Comparison of ENCODE assay signal across 11 cellular contexts in the genomic region with DNA sequence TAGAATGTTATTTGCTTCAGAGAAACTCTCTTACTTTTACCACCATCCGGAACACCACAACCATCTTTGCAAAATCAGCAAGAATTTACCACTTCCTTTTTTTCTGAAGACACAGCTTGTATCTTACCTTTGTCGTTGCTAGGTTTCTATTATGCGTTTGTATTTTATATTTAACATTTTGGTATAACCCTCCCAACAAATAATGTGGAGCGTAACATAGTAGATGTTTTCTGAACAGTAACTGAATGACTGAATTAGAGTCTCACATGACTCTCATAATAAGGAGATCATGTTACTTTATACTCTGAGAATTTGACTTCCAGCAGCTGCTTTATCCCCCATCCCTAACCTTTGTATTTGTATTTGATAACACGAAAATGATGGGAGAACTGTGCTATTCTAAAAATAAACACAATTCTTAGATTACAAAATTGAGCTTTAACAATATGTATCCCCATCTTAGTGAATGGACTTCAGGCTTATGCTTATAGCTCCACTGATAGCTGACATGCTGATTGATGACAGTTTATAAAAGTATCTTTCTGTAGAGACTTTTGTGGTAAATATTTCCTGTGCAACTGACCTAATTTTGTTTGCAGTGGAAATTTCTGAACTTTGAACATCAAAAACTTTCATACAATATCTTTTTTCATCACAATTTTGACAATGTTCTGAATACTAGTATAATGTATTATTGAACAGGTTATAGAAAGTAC. TPM values are rescaled to one million over a fixed set of nuclear protein-coding genes. Genes with fewer than 3 reads are reported as not detected.
DNase-seq lines count a peak whose midpoint lies in the region; ATAC-seq and TF ChIP-seq lines count a peak whose summit lies in the region.
"Had no signal": no experiment of that assay in that cellular context is flagged by ENCODE, and none has a peak within 500 bp of the region (broad histone marks: within the 10 kb centered on the region; RNA-seq: fewer than 3 reads in every experiment).

No MANE protein-coding gene starts in this region.

- H3K9me3 Mint-ChIP-seq in activated CD4-positive, alpha-beta T cell treated with anti-CD3 and anti-CD28 coated beads for 36 hours (ENCODE audit: low read depth), result peaks cover 3% of the 10 kb centered on the region
- H3K9me3 Mint-ChIP-seq in activated CD4-positive, alpha-beta memory T cell treated with anti-CD3 and anti-CD28 coated beads, Interleukin-2, amount 10 ng/mL, durations not matched to agents 7 days and 5 days, result peaks cover 19% of the 10 kb centered on the region

- in situ Hi-C loops in KBM-7 (cut with MboI; ENCODE audit: low pct_unique_long_range_greater_than_20kb, low sequenced_read_pairs), result no loop called here

- no peak overlapping the region for H4K8ac ChIP-seq in trophoblast cell (ENCODE audit: low read depth, low read length)

- no peak overlapping the region for H4K12ac ChIP-seq in trophoblast cell (ENCODE audit: low read depth, low read length)

- POLR2A ChIA-PET in activated CD4-positive, alpha-beta T cell treated with anti-CD3 and anti-CD28 coated beads for 36 hours (lab: Charles Lee), result interaction anchor here (0.5 kb wide), 1 partner anchor 89 kb away, joined by 3 read pairs; no protein-coding TSS in a partner anchor
- POLR2A ChIA-PET in activated CD4-positive, alpha-beta memory T cell treated with anti-CD3 and anti-CD28 coated beads, Interleukin-2, amount 10 ng/mL, durations not matched to agents 7 days and 5 days (lab: Charles Lee), result interaction anchor here (0.6 to 1.9 kb wide), 26 partner anchors 9 to 251 kb away, joined by 3 to 40 read pairs (median 4); partner anchors contain the start of genes CD69 and CLEC2D

- no peak overlapping the region for H3K23ac ChIP-seq in trophoblast cell (ENCODE audit: low read length)

- H3K36me3 ChIP-seq in spleen, result no peaks in the 10 kb centered on the region
- peaks cover 1% of the 10 kb centered on the region in 2 experiments for H3K36me3 ChIP-seq in trophoblast cell (ENCODE audit: control insufficient read depth in 1 of 2, insufficient read depth in 2 of 2, low read length in 2 of 2)
- H3K36me3 ChIP-seq: neural progenitor cell had no signal

- peak overlapping the region; percentile 13 for H3K4me3 Mint-ChIP-seq in activated CD4-positive, alpha-beta T cell treated with anti-CD3 and anti-CD28 coated beads for 36 hours
- H3K4me3 Mint-ChIP-seq in activated CD4-positive, alpha-beta memory T cell treated with anti-CD3 and anti-CD28 coated beads, Interleukin-2, amount 10 ng/mL, durations not matched to agents 7 days and 5 days, result peak overlapping the region; percentile 65
- H3K4me3 Mint-ChIP-seq: neural progenitor cell had no signal

- no peak for DNase-seq in activated CD4-positive, alpha-beta T cell treated with anti-CD3 and anti-CD28 coated beads for 36 hours
- DNase-seq in activated CD4-positive, alpha-beta T cell treated with anti-CD3 and anti-CD28 coated beads for 48 hours, result no peak
- DNase-seq in KBM-7 (peak; percentile 71), spleen (no peak), NCI-H226 (no peak), hippocampal formation (lab: John Stamatoyannopoulos, UW) (no peak), trophoblast cell (no peak)
- DNase-seq in activated CD4-positive, alpha-beta memory T cell treated with anti-CD3 and anti-CD28 coated beads, Interleukin-2, amount 10 ng/mL, durations not matched to agents 7 days and 5 days, result peak; percentile 23
- DNase-seq: GOT3; stimulated activated CD4-positive, alpha-beta T cell treated with anti-CD3 and anti-CD28 coated beads, Interleukin-2, amount 100 ng/mL, for 48 hours had no signal

- H3K79me1 ChIP-seq in trophoblast cell (ENCODE audit: low read length), result no peaks in the 10 kb centered on the region

- H3K14ac ChIP-seq in trophoblast cell (ENCODE audit: low read length), result no peak overlapping the region

- H4K91ac ChIP-seq in trophoblast cell (ENCODE audit: low read depth, low read length), result no peak overlapping the region

- H2BK120ac ChIP-seq in trophoblast cell (ENCODE audit: insufficient read depth, low read length, poor library complexity), result no peak overlapping the region

- H2AK5ac ChIP-seq in trophoblast cell (ENCODE audit: low read length), result no peak overlapping the region

- no peak overlapping the region for H3K4ac ChIP-seq in trophoblast cell (ENCODE audit: low read depth, low read length)

- H3K18ac ChIP-seq in trophoblast cell (ENCODE audit: low read length), result no peak overlapping the region

- H3K79me2 ChIP-seq in trophoblast cell (ENCODE audit: control insufficient read depth, insufficient read depth, low read length, poor library complexity), result no peaks in the 10 kb centered on the region

- WGBS in spleen, 5 donors, result 11 to 27% (median 20%) methylated on average over 5 of the region's 5 CpGs
- WGBS in trophoblast cell (ENCODE audit: extremely low coverage, insufficient coverage, insufficient read length), result no CpG with 5 or more reads among the region's 5 CpGs

- H3K27ac Mint-ChIP-seq in activated CD4-positive, alpha-beta T cell treated with anti-CD3 and anti-CD28 coated beads for 36 hours, result peak overlapping the region; percentile 70
- peak overlapping the region; percentile 94 for H3K27ac Mint-ChIP-seq in activated CD4-positive, alpha-beta memory T cell treated with anti-CD3 and anti-CD28 coated beads, Interleukin-2, amount 10 ng/mL, durations not matched to agents 7 days and 5 days
- H3K27ac Mint-ChIP-seq: neural progenitor cell had no signal

- H3K4me1 Mint-ChIP-seq in activated CD4-positive, alpha-beta T cell treated with anti-CD3 and anti-CD28 coated beads for 36 hours, result peaks cover 65% of the 10 kb centered on the region
- H3K4me1 Mint-ChIP-seq in activated CD4-positive, alpha-beta memory T cell treated with anti-CD3 and anti-CD28 coated beads, Interleukin-2, amount 10 ng/mL, durations not matched to agents 7 days and 5 days, result peaks cover 66% of the 10 kb centered on the region
- H3K4me1 Mint-ChIP-seq: neural progenitor cell had no signal

- H2BK12ac ChIP-seq in trophoblast cell (ENCODE audit: low read length), result no peak overlapping the region

- no peak overlapping the region for H3K4me2 ChIP-seq in trophoblast cell (ENCODE audit: low read length)
- H3K4me2 ChIP-seq: neural progenitor cell had no signal

- H3K4me3 ChIP-seq in spleen, result peak overlapping the region in 2 of 8 donors; percentile 7 to 41
- H3K4me3 ChIP-seq in trophoblast cell (ENCODE audit: low read depth, low read length), result no peak overlapping the region
- H3K4me3 ChIP-seq: neural progenitor cell had no signal

- no peak overlapping the region for H2AFZ ChIP-seq in trophoblast cell (ENCODE audit: insufficient read depth, low read length, poor library complexity)
- H2AFZ ChIP-seq: neural progenitor cell had no signal

- H3K36me3 Mint-ChIP-seq in activated CD4-positive, alpha-beta T cell treated with anti-CD3 and anti-CD28 coated beads for 36 hours (ENCODE audit: low read depth), result peaks cover 3% of the 10 kb centered on the region
- peaks cover 72% of the 10 kb centered on the region for H3K36me3 Mint-ChIP-seq in activated CD4-positive, alpha-beta memory T cell treated with anti-CD3 and anti-CD28 coated beads, Interleukin-2, amount 10 ng/mL, durations not matched to agents 7 days and 5 days (ENCODE audit: low read depth)
- H3K36me3 Mint-ChIP-seq: neural progenitor cell had no signal

- H3K9ac ChIP-seq in trophoblast cell (ENCODE audit: low read length), result no peak overlapping the region
- H3K9ac ChIP-seq: neural progenitor cell had no signal

- H3K27ac ChIP-seq in spleen, result peak overlapping the region in 7 of 8 donors; percentile 44 to 83 (median 67)
- H3K27ac ChIP-seq in trophoblast cell (ENCODE audit: low read depth, low read length), result no peak overlapping the region
- H3K27ac ChIP-seq: neural progenitor cell had no signal

- no peaks in the 10 kb centered on the region for H3K27me3 Mint-ChIP-seq in activated CD4-positive, alpha-beta T cell treated with anti-CD3 and anti-CD28 coated beads for 36 hours
- no peaks in the 10 kb centered on the region for H3K27me3 Mint-ChIP-seq in activated CD4-positive, alpha-beta memory T cell treated with anti-CD3 and anti-CD28 coated beads, Interleukin-2, amount 10 ng/mL, durations not matched to agents 7 days and 5 days

- peaks cover 0 to 5% (median 0%) of the 10 kb centered on the region in 8 donors for H3K9me3 ChIP-seq in spleen
- H3K9me3 ChIP-seq in trophoblast cell (ENCODE audit: insufficient read depth, low read depth, low read length), result peaks cover 4% of the 10 kb centered on the region

- H2BK5ac ChIP-seq in trophoblast cell (ENCODE audit: low read depth, low read length, poor library complexity), result no peak overlapping the region

- ATAC-seq in activated CD4-positive, alpha-beta T cell treated with anti-CD3 and anti-CD28 coated beads for 36 hours, result peak; percentile 44

- no peak for TF ChIP-seq POLR2A in spleen (IDR thresholded peaks at IDR 0.05)

- TF ChIP-seq CTCF in spleen (IDR thresholded peaks at IDR 0.05 in 8 of 11, conservative IDR thresholded peaks at IDR 0.05 in 3 of 11), result no peak

- H3K4me1 ChIP-seq in spleen, result peaks cover 7 to 40% (median 24%) of the 10 kb centered on the region in 6 donors
- no peaks in the 10 kb centered on the region for H3K4me1 ChIP-seq in trophoblast cell (ENCODE audit: control insufficient read depth in 1 of 2, insufficient read depth in 2 of 2, low read length in 2 of 2)
- H3K4me1 ChIP-seq: neural progenitor cell had no signal

- H3K27me3 ChIP-seq in spleen (replicated peaks in 1 of 7) (no peaks in the 10 kb centered on the region), trophoblast cell (ENCODE audit: insufficient read depth, low read length) (no peaks in the 10 kb centered on the region)
- H3K27me3 ChIP-seq: neural progenitor cell had no signal

- CTCF ChIA-PET in activated CD4-positive, alpha-beta T cell treated with anti-CD3 and anti-CD28 coated beads for 36 hours (lab: Charles Lee), result interaction anchor here (1.3 to 2.3 kb wide), 2 partner anchors 13 to 19 kb away, joined by 5 read pairs; no protein-coding TSS in a partner anchor
- CTCF ChIA-PET in activated CD4-positive, alpha-beta memory T cell treated with anti-CD3 and anti-CD28 coated beads, Interleukin-2, amount 10 ng/mL, durations not matched to agents 7 days and 5 days (lab: Charles Lee), result interaction anchor here (0.7 to 1.8 kb wide), 9 partner anchors 9 to 284 kb away, joined by 3 to 6 read pairs (median 4); no protein-coding TSS in a partner anchor

- intact Hi-C loops in activated CD4-positive, alpha-beta T cell treated with anti-CD3 and anti-CD28 coated beads for 36 hours (cut with DNase I, micrococcal nuclease), result no loop called here
- intact Hi-C loops in spleen (cut with DNase I; ENCODE audit: low total_unique reads), result no loop called here

RNA-seq across cellular contexts. Expression of gene KLRB1, which starts 7.9 kb away (rescaled TPM):
- under 1 TPM; 0.40 to 0.87 TPM for total RNA-seq in activated CD4-positive, alpha-beta T cell treated with anti-CD3 and anti-CD28 coated beads for 36 hours
- 10 to 100 TPM; 17.4 to 19.4 TPM for total RNA-seq in activated CD4-positive, alpha-beta memory T cell treated with anti-CD3 and anti-CD28 coated beads, Interleukin-2, amount 10 ng/mL, durations not matched to agents 7 days and 5 days
- total RNA-seq in spleen, result 10 to 100 TPM in 6 of 7 donors, 1 to 10 TPM in 1; 5.8 to 28.2 (median 18.0) TPM
- 1 to 10 TPM; 4.9 to 9.0 (median 7.5) TPM for polyA plus RNA-seq in spleen
- polyA plus RNA-seq in trophoblast cell (2013), result not detected in 2 replicates

RNA-seq across cellular contexts. Expression of gene CLEC2D, which starts 53.9 kb away (rescaled TPM):
- 100 to 1,000 TPM; 190 to 212 TPM for total RNA-seq in activated CD4-positive, alpha-beta T cell treated with anti-CD3 and anti-CD28 coated beads for 36 hours
- 100 to 1,000 TPM; 446 to 449 TPM for total RNA-seq in activated CD4-positive, alpha-beta memory T cell treated with anti-CD3 and anti-CD28 coated beads, Interleukin-2, amount 10 ng/mL, durations not matched to agents 7 days and 5 days
- total RNA-seq in spleen, result 100 to 1,000 TPM in 1 of 7 donors, 10 to 100 TPM in 6; 74.9 to 131 (median 87.7) TPM
- 10 to 100 TPM; 20.8 to 48.5 (median 39.7) TPM for polyA plus RNA-seq in spleen
- polyA plus RNA-seq in trophoblast cell (2013), result 2.8 TPM in 2 replicates

Comparison
In these comparisons a context has a peak if more than half of its experiments do, and no peak if none do; other contexts are left out.
1. DNase-seq: peak in KBM-7 (single experiment) and activated CD4-positive, alpha-beta memory T cell treated with anti-CD3 and anti-CD28 coated beads, Interleukin-2, amount 10 ng/mL, durations not matched to agents 7 days and 5 days (single experiment); none in activated CD4-positive, alpha-beta T cell treated with anti-CD3 and anti-CD28 coated beads for 36 hours (single experiment), activated CD4-positive, alpha-beta T cell treated with anti-CD3 and anti-CD28 coated beads for 48 hours (single experiment), spleen (single experiment), NCI-H226 (single experiment), hippocampal formation (0 of 2) and trophoblast cell (0 of 2).